Comparison of ENCODE assay signal across 11 cellular contexts in genomic region chr20:48763183-48764030, GRCh38.
DNase-seq lines count a peak whose midpoint lies in the region; ATAC-seq, FAIRE-seq and TF ChIP-seq lines count a peak whose summit lies in the region.
"Had no signal": no experiment of that assay in that cellular context is flagged by ENCODE, and none has a peak within 500 bp of the region (broad histone marks: within the 10 kb centered on the region; RNA-seq: fewer than 3 reads in every experiment).

No MANE protein-coding gene starts in this region.

- WGBS in heart left ventricle, 4 donors = 64 to 74% (median 70%) methylated on average over 16 to 19 of the region's 19 CpGs

- H3K27ac ChIP-seq in HL-60 (replicated peaks) = peak overlapping the region; percentile 77
- peak overlapping the region; percentile 11 to 89 (median 72) for H3K27ac ChIP-seq in heart left ventricle

- H3K27me3 Mint-ChIP-seq in activated CD8-positive, alpha-beta T cell treated with anti-CD3 and anti-CD28 coated beads for 36 hours = no peaks in the 10 kb centered on the region

- H3K27ac Mint-ChIP-seq in activated CD8-positive, alpha-beta T cell treated with anti-CD3 and anti-CD28 coated beads for 36 hours = peak overlapping the region; percentile 96

- H3K4me1 Mint-ChIP-seq in activated CD8-positive, alpha-beta T cell treated with anti-CD3 and anti-CD28 coated beads for 36 hours (ENCODE audit: low read depth) = peaks cover 90% of the 10 kb centered on the region

- H3K36me3 ChIP-seq in heart left ventricle = no peaks in the 10 kb centered on the region

- CTCF ChIA-PET in activated CD8-positive, alpha-beta T cell treated with anti-CD3 and anti-CD28 coated beads for 36 hours (lab: Charles Lee) = no interaction called here

- FAIRE-seq in urothelium cell line (lab: Jason Lieb, UNC) = no peak

- ATAC-seq in activated CD8-positive, alpha-beta T cell treated with anti-CD3 and anti-CD28 coated beads for 36 hours = no peak
- ATAC-seq in heart left ventricle = peak; percentile 56 to 80 (median 68)

- H3K9me3 ChIP-seq in heart left ventricle = peaks cover 0 to 4% (median 0%) of the 10 kb centered on the region in 12 donors

- peaks cover 63% of the 10 kb centered on the region for H3K36me3 Mint-ChIP-seq in activated CD8-positive, alpha-beta T cell treated with anti-CD3 and anti-CD28 coated beads for 36 hours (ENCODE audit: low read depth)

- no peak for TF ChIP-seq CTCF in HL-60 (IDR thresholded peaks at IDR 0.05; ENCODE audit: insufficient read depth, low read length)
- TF ChIP-seq CTCF in activated CD8-positive, alpha-beta T cell treated with anti-CD3 and anti-CD28 coated beads for 36 hours (IDR thresholded peaks at IDR 0.05) = no peak
- no peak for TF ChIP-seq CTCF in heart left ventricle (IDR thresholded peaks at IDR 0.05)

- POLR2A ChIA-PET in activated CD8-positive, alpha-beta T cell treated with anti-CD3 and anti-CD28 coated beads for 36 hours (lab: Charles Lee) = interaction anchor here (1.0 kb wide), 1 partner anchor 13 kb away, joined by 3 read pairs; no protein-coding TSS in a partner anchor

- no peak for TF ChIP-seq POLR2A in heart left ventricle (IDR thresholded peaks at IDR 0.05)

- H3K4me3 Mint-ChIP-seq in activated CD8-positive, alpha-beta T cell treated with anti-CD3 and anti-CD28 coated beads for 36 hours = no peak overlapping the region

- H3K4me3 ChIP-seq in HL-60 (replicated peaks; ENCODE audit: insufficient read depth, low read length) (no peak overlapping the region), heart left ventricle (no peak overlapping the region)

- intact Hi-C loops in activated CD8-positive, alpha-beta T cell treated with anti-CD3 and anti-CD28 coated beads for 36 hours (cut with micrococcal nuclease) = no loop called here
- intact Hi-C loops in heart left ventricle (cut with DNase I) (loop anchor here in 3 of 10 donors (5.0 kb wide), 2 partner anchors 64 to 76 kb away; partner anchors contain the start of gene PREX1 (in 2 of the 3)), posterior vena cava (cut with DNase I) (no loop called here)

- no peaks in the 10 kb centered on the region for H3K27me3 ChIP-seq in HL-60 (ENCODE audit: insufficient read depth, poor library complexity, severe bottlenecking)
- H3K27me3 ChIP-seq in heart left ventricle = no peaks in the 10 kb centered on the region

- DNase-seq in HL-60 (ENCODE audit: low read depth in 1 of 2, low spot score in 1 of 2) (no peak), heart left ventricle (peak in 4 of 5 donors; percentile 49 to 85 (median 62)), posterior vena cava (ENCODE audit: low spot score) (peak; percentile 61), urothelium cell line (ENCODE audit: low spot score) (no peak), NCI-H1694 (lab: John Stamatoyannopoulos, UW) (no peak), NCI-H2081 (lab: John Stamatoyannopoulos, UW) (no peak), midbrain (lab: John Stamatoyannopoulos, UW) (no peak)
- no peak for DNase-seq in activated CD8-positive, alpha-beta T cell treated with anti-CD3 and anti-CD28 coated beads for 36 hours
- DNase-seq: activated CD4-positive, CD25-positive, alpha-beta regulatory T cell treated with anti-CD3 and anti-CD28 coated beads, Interleukin-2, amount 50 U/mL, for 72 hours; MM.1S; NCI-H345 had no signal

- H3K4me1 ChIP-seq in heart left ventricle = peaks cover 0 to 91% (median 26%) of the 10 kb centered on the region in 12 donors

- H3K9me3 Mint-ChIP-seq in activated CD8-positive, alpha-beta T cell treated with anti-CD3 and anti-CD28 coated beads for 36 hours = peaks cover 17% of the 10 kb centered on the region

Comparison
In these comparisons a context has a peak if more than half of its experiments do, and no peak if none do; other contexts are left out.
1. DNase-seq: peak in heart left ventricle (4 of 5) and posterior vena cava (single experiment); none in HL-60 (0 of 2), activated CD8-positive, alpha-beta T cell treated with anti-CD3 and anti-CD28 coated beads for 36 hours (single experiment), urothelium cell line (single experiment), NCI-H1694 (single experiment), NCI-H2081 (0 of 2) and midbrain (single experiment).